8 cellular contexts compared by ENCODE assay signal in the genomic region with DNA sequence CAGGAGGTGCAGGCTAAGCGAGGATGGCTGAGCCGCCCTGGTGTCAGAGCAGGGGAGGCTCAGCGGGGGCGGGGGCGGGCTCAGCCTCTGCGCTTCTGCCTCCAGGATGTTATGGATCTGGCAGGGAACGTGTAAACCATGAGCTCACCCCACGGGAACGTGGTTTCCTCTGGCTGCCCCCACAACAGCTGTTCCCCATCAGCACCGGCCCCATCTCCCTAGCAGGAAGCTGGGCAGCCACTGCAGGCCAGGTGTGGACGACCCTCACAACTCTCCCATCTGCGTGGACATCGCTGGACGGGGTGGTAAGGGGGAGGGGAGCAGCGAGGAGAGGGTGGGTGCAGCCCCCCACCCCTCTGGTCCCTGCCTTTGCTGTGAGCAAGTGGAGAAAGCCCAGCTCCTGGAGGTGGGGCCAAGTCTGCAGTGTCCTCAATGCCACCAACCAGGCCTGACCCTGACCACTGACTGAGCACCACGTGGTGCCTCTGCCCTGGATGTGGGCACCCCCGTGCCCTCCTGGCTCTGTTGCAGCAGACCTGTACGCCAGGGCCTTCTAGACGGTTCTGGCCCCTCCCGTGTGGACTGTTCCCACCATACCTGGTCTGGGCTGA. TPM values are rescaled to one million over a fixed set of nuclear protein-coding genes. Genes with fewer than 3 reads are reported as not detected.
DNase-seq lines count a peak whose midpoint lies in the region; ATAC-seq and TF ChIP-seq lines count a peak whose summit lies in the region.

No MANE protein-coding gene starts in this region.

- H3K36me3 Mint-ChIP-seq in activated T-helper 1 cell treated with anti-CD3 and anti-CD28 coated beads, Interleukin-12 subunit alpha, Interleukin-12 subunit beta, Interleukin-2, Interleukin-4 antibody, amounts not matched to agents 30 ng/mL and 10 ng/mL and 1 ng/mL, durations not matched to agents 14 hours and 24 hours and 36 hours (ENCODE audit: low read depth): peaks cover 17% of the 10 kb centered on the region

- intact Hi-C loops in activated T-helper 1 cell treated with anti-CD3 and anti-CD28 coated beads, Interleukin-12 subunit alpha, Interleukin-12 subunit beta, Interleukin-2, Interleukin-4 antibody, amounts not matched to agents 30 ng/mL and 10 ng/mL and 1 ng/mL, durations not matched to agents 14 hours and 24 hours and 36 hours (cut with micrococcal nuclease): loop anchor here (1.0 kb wide), 3 partner anchors 13 to 68 kb away; no protein-coding TSS in a partner anchor
- intact Hi-C loops in upper lobe of right lung (cut with DNase I): no loop called here

- no peaks in the 10 kb centered on the region for H3K9me3 ChIP-seq in upper lobe of right lung

- peak overlapping the region; percentile 24; the same call in 1 of the 2 replicates for H3K4me3 ChIP-seq in GM08714 (ENCODE audit: low read length)
- H3K4me3 ChIP-seq in upper lobe of right lung: peak overlapping the region; percentile 36

- no peak for TF ChIP-seq CTCF in upper lobe of right lung (IDR thresholded peaks at IDR 0.05)

- H3K36me3 ChIP-seq in upper lobe of right lung: no peaks in the 10 kb centered on the region

- H3K27ac Mint-ChIP-seq in activated T-helper 1 cell treated with anti-CD3 and anti-CD28 coated beads, Interleukin-12 subunit alpha, Interleukin-12 subunit beta, Interleukin-2, Interleukin-4 antibody, amounts not matched to agents 30 ng/mL and 10 ng/mL and 1 ng/mL, durations not matched to agents 14 hours and 24 hours and 36 hours: peak overlapping the region; percentile 100

- H3K27ac ChIP-seq in upper lobe of right lung: peak overlapping the region; percentile 83

- H3K27me3 ChIP-seq in upper lobe of right lung: no peaks in the 10 kb centered on the region

- no peaks in the 10 kb centered on the region for H3K9me3 Mint-ChIP-seq in activated T-helper 1 cell treated with anti-CD3 and anti-CD28 coated beads, Interleukin-12 subunit alpha, Interleukin-12 subunit beta, Interleukin-2, Interleukin-4 antibody, amounts not matched to agents 30 ng/mL and 10 ng/mL and 1 ng/mL, durations not matched to agents 14 hours and 24 hours and 36 hours

- ATAC-seq in HG03139 (IDR thresholded peaks at IDR 0.05; ENCODE audit: unreplicated experiment) (peak; percentile 2), upper lobe of right lung (peak; percentile 45), HG03565 (IDR thresholded peaks at IDR 0.05; ENCODE audit: unreplicated experiment) (no peak)

- H3K4me1 ChIP-seq in upper lobe of right lung: peaks cover 35% of the 10 kb centered on the region

- no peak for DNase-seq in activated T-helper 1 cell treated with anti-CD3 and anti-CD28 coated beads, Interleukin-12 subunit alpha, Interleukin-12 subunit beta, Interleukin-2, Interleukin-4 antibody, amounts not matched to agents 30 ng/mL and 10 ng/mL and 1 ng/mL, durations not matched to agents 14 hours and 24 hours and 36 hours (ENCODE audit: low spot score)
- DNase-seq in islet precursor cell: peak; percentile 60
- peak; percentile 71 for DNase-seq in upper lobe of right lung
- no peak for DNase-seq in NCI-H2107 treated with DMSO at 0.1 percent for 48 hours (lab: John Stamatoyannopoulos, UW; ENCODE audit: unreplicated experiment)
- no peak for DNase-seq in NCI-H128 (lab: John Stamatoyannopoulos, UW; ENCODE audit: unreplicated experiment)

- peak overlapping the region; percentile 75 for H3K4me3 Mint-ChIP-seq in activated T-helper 1 cell treated with anti-CD3 and anti-CD28 coated beads, Interleukin-12 subunit alpha, Interleukin-12 subunit beta, Interleukin-2, Interleukin-4 antibody, amounts not matched to agents 30 ng/mL and 10 ng/mL and 1 ng/mL, durations not matched to agents 14 hours and 24 hours and 36 hours

- H3K4me1 Mint-ChIP-seq in activated T-helper 1 cell treated with anti-CD3 and anti-CD28 coated beads, Interleukin-12 subunit alpha, Interleukin-12 subunit beta, Interleukin-2, Interleukin-4 antibody, amounts not matched to agents 30 ng/mL and 10 ng/mL and 1 ng/mL, durations not matched to agents 14 hours and 24 hours and 36 hours (ENCODE audit: low read depth): peaks cover 41% of the 10 kb centered on the region

- no peaks in the 10 kb centered on the region for H3K27me3 Mint-ChIP-seq in activated T-helper 1 cell treated with anti-CD3 and anti-CD28 coated beads, Interleukin-12 subunit alpha, Interleukin-12 subunit beta, Interleukin-2, Interleukin-4 antibody, amounts not matched to agents 30 ng/mL and 10 ng/mL and 1 ng/mL, durations not matched to agents 14 hours and 24 hours and 36 hours (ENCODE audit: insufficient read depth)

RNA-seq across cellular contexts. Expression of gene SPON2, which starts 28.1 kb away (rescaled TPM):
- total RNA-seq in activated T-helper 1 cell treated with anti-CD3 and anti-CD28 coated beads, Interleukin-12 subunit alpha, Interleukin-12 subunit beta, Interleukin-2, Interleukin-4 antibody, amounts not matched to agents 30 ng/mL and 10 ng/mL and 1 ng/mL, durations not matched to agents 14 hours and 24 hours and 36 hours: 12.1 and 16.3 TPM in 2 replicates
- 43.9 TPM for total RNA-seq in upper lobe of right lung

RNA-seq across cellular contexts. Expression of gene CTBP1, which starts 48.4 kb away (rescaled TPM):
- 203 and 206 TPM in 2 replicates for total RNA-seq in activated T-helper 1 cell treated with anti-CD3 and anti-CD28 coated beads, Interleukin-12 subunit alpha, Interleukin-12 subunit beta, Interleukin-2, Interleukin-4 antibody, amounts not matched to agents 30 ng/mL and 10 ng/mL and 1 ng/mL, durations not matched to agents 14 hours and 24 hours and 36 hours
- total RNA-seq in upper lobe of right lung: 169 TPM

Comparison
In these comparisons a context has a peak if more than half of its experiments do, and no peak if none do; other contexts are left out.
1. DNase-seq: peak in islet precursor cell (single experiment) and upper lobe of right lung (single experiment); none in activated T-helper 1 cell treated with anti-CD3 and anti-CD28 coated beads, Interleukin-12 subunit alpha, Interleukin-12 subunit beta, Interleukin-2, Interleukin-4 antibody, amounts not matched to agents 30 ng/mL and 10 ng/mL and 1 ng/mL, durations not matched to agents 14 hours and 24 hours and 36 hours (single experiment), NCI-H2107 treated with DMSO at 0.1 percent for 48 hours (single experiment) and NCI-H128 (single experiment).